26 cellular contexts compared by ENCODE assay signal in genomic region chr7:148515728-148516715, GRCh38.
"Had no signal": no experiment of that assay in that cellular context is flagged by ENCODE, and none has a peak within 500 bp of the region (broad histone marks: within the 10 kb centered on the region; RNA-seq: fewer than 3 reads in every experiment).

No MANE protein-coding gene starts in this region.

- H3K27ac Mint-ChIP-seq: activated CD4-positive, alpha-beta T cell treated with anti-CD3 and anti-CD28 coated beads, Interleukin-2, amount 10 ng/mL, durations not matched to agents 24 days and 14 days; activated CD8-positive, alpha-beta memory T cell treated with anti-CD3 and anti-CD28 coated beads, Interleukin-2, amount 10 ng/mL, durations not matched to agents 7 days and 5 days; activated CD8-positive, alpha-beta T cell treated with anti-CD3 and anti-CD28 coated beads for 36 hours; activated naive CD8-positive, alpha-beta T cell; immature natural killer cell; naive thymus-derived CD4-positive, alpha-beta T cell; stimulated activated naive B cell treated with anti-CD40 and anti-IgM and Interleukin-4, amounts not matched to agents 10 μg/mL and 1 μg/mL and 100 μg/mL, for 72 hours; T-helper 2 cell treated with Interferon-gamma antibody and Interleukin-4, amounts not matched to agents 5 μg/mL and 100 μg/mL, for 36 hours; type B pancreatic cell had no signal

- ATAC-seq: activated CD4-positive, CD25-positive, alpha-beta regulatory T cell treated with anti-CD3 and anti-CD28 coated beads, Interleukin-2, amount 50 U/mL, for 24 hours; activated CD8-positive, alpha-beta memory T cell treated with anti-CD3 and anti-CD28 coated beads, Interleukin-2, amount 10 ng/mL, durations not matched to agents 7 days and 5 days; activated CD8-positive, alpha-beta T cell treated with anti-CD3 and anti-CD28 coated beads for 36 hours; foreskin keratinocyte; left lobe of liver; lower lobe of right lung; naive thymus-derived CD4-positive, alpha-beta T cell; sciatic nerve; stimulated activated naive B cell treated with anti-CD40 and anti-IgM and Interleukin-4, amounts not matched to agents 10 μg/mL and 1 μg/mL and 100 μg/mL, for 72 hours had no signal

- H3K4me1 Mint-ChIP-seq: activated CD4-positive, alpha-beta T cell treated with anti-CD3 and anti-CD28 coated beads, Interleukin-2, amount 10 ng/mL, durations not matched to agents 24 days and 14 days; activated CD8-positive, alpha-beta memory T cell treated with anti-CD3 and anti-CD28 coated beads, Interleukin-2, amount 10 ng/mL, durations not matched to agents 7 days and 5 days; immature natural killer cell; neural crest cell had no signal

- FAIRE-seq: small intestine had no signal

- H3K4me1 ChIP-seq: adrenal gland, foreskin keratinocyte, lower lobe of right lung, testis, vagina had no signal

- H3K27me3 ChIP-seq: adrenal gland, cardiac muscle cell, foreskin keratinocyte, testis, vagina had no signal

- DNase-seq: activated CD4-positive, alpha-beta T cell treated with anti-CD3 and anti-CD28 coated beads, Interleukin-2, amount 10 ng/mL, durations not matched to agents 24 days and 14 days; activated CD8-positive, alpha-beta memory T cell treated with anti-CD3 and anti-CD28 coated beads, Interleukin-2, amount 10 ng/mL, durations not matched to agents 7 days and 5 days; activated CD8-positive, alpha-beta T cell treated with anti-CD3 and anti-CD28 coated beads for 36 hours; adrenal gland; effector CD4-positive, alpha-beta T cell; erythroblast; immature natural killer cell; lower lobe of right lung; naive thymus-derived CD4-positive, alpha-beta T cell; occipital lobe; small intestine; stimulated activated CD4-positive, alpha-beta T cell treated with anti-CD3 and anti-CD28 coated beads, Interleukin-15, amount 100 ng/mL, for 24 hours; stimulated activated CD8-positive, alpha-beta memory T cell treated with anti-CD3 and anti-CD28 coated beads, Interleukin-4, amount 100 ng/mL, for 48 hours; stimulated activated naive B cell treated with anti-CD40 and anti-IgM and Interleukin-4, amounts not matched to agents 10 μg/mL and 1 μg/mL and 100 μg/mL, for 72 hours; testis had no signal

- H3K36me3 ChIP-seq: adrenal gland, cardiac muscle cell, lower lobe of right lung, vagina had no signal

- H3K4me3 Mint-ChIP-seq: activated CD4-positive, alpha-beta T cell treated with anti-CD3 and anti-CD28 coated beads, Interleukin-2, amount 10 ng/mL, durations not matched to agents 24 days and 14 days; activated CD8-positive, alpha-beta memory T cell treated with anti-CD3 and anti-CD28 coated beads, Interleukin-2, amount 10 ng/mL, durations not matched to agents 7 days and 5 days; activated CD8-positive, alpha-beta T cell treated with anti-CD3 and anti-CD28 coated beads for 36 hours; activated naive CD8-positive, alpha-beta T cell; immature natural killer cell; naive thymus-derived CD4-positive, alpha-beta T cell; neural crest cell; stimulated activated naive B cell treated with anti-CD40 and anti-IgM and Interleukin-4, amounts not matched to agents 10 μg/mL and 1 μg/mL and 100 μg/mL, for 72 hours; T-helper 2 cell treated with Interferon-gamma antibody and Interleukin-4, amounts not matched to agents 5 μg/mL and 100 μg/mL, for 36 hours; type B pancreatic cell had no signal

- H3K4me3 ChIP-seq: adrenal gland, cardiac muscle cell, lower lobe of right lung, testis, vagina had no signal

- H3K36me3 Mint-ChIP-seq: activated CD8-positive, alpha-beta memory T cell treated with anti-CD3 and anti-CD28 coated beads, Interleukin-2, amount 10 ng/mL, durations not matched to agents 7 days and 5 days; activated naive CD8-positive, alpha-beta T cell; immature natural killer cell; naive thymus-derived CD4-positive, alpha-beta T cell; stimulated activated naive B cell treated with anti-CD40 and anti-IgM and Interleukin-4, amounts not matched to agents 10 μg/mL and 1 μg/mL and 100 μg/mL, for 72 hours; type B pancreatic cell had no signal

- H3K27ac ChIP-seq: adrenal gland, cardiac muscle cell, foreskin keratinocyte, lower lobe of right lung, testis, vagina, VCaP had no signal

- H3K9me3 Mint-ChIP-seq: activated CD8-positive, alpha-beta T cell treated with anti-CD3 and anti-CD28 coated beads for 36 hours; immature natural killer cell; naive thymus-derived CD4-positive, alpha-beta T cell; neural crest cell; T-helper 2 cell treated with Interferon-gamma antibody and Interleukin-4, amounts not matched to agents 5 μg/mL and 100 μg/mL, for 36 hours; type B pancreatic cell had no signal

- H3K9me3 ChIP-seq: adrenal gland, lower lobe of right lung, testis, vagina had no signal
